ENCODE assay signal across 11 cellular contexts in genomic region chr1:63316540-63316939, GRCh38. TPM values are rescaled to one million over a fixed set of nuclear protein-coding genes. Genes with fewer than 3 reads are reported as not detected.
DNase-seq lines count a peak whose midpoint lies in the region; ATAC-seq and TF ChIP-seq lines count a peak whose summit lies in the region.
"Had no signal": no experiment of that assay in that cellular context is flagged by ENCODE, and none has a peak within 500 bp of the region (broad histone marks: within the 10 kb centered on the region; RNA-seq: fewer than 3 reads in every experiment).

No MANE protein-coding gene starts in this region.

- H3K4ac ChIP-seq in mesendoderm (ENCODE audit: low read depth, low read length) = no peak overlapping the region

- no peak overlapping the region for H3K27ac Mint-ChIP-seq in CD4-positive, alpha-beta T cell
- H3K27ac Mint-ChIP-seq in activated naive CD8-positive, alpha-beta T cell treated with anti-CD3 and anti-CD28 coated beads, Interleukin-2, amount 50 U/mL, for 24 hours = no peak overlapping the region
- H3K27ac Mint-ChIP-seq in natural killer cell treated with Interleukin-12 subunit alpha and Interleukin-12 subunit beta and Interleukin-15 and Interleukin-18, amount 100 ng/mL, for 72 hours = no peak overlapping the region

- peaks cover 37% of the 10 kb centered on the region for H3K4me1 Mint-ChIP-seq in CD4-positive, alpha-beta T cell (ENCODE audit: low read depth)
- H3K4me1 Mint-ChIP-seq in activated naive CD8-positive, alpha-beta T cell treated with anti-CD3 and anti-CD28 coated beads, Interleukin-2, amount 50 U/mL, for 24 hours = peaks cover 30% of the 10 kb centered on the region
- H3K4me1 Mint-ChIP-seq in natural killer cell treated with Interleukin-12 subunit alpha and Interleukin-12 subunit beta and Interleukin-15 and Interleukin-18, amount 100 ng/mL, for 72 hours (ENCODE audit: low read depth in 2 of 2) = peaks cover 14 to 22% of the 10 kb centered on the region in 2 donors

- no peak overlapping the region for H2BK120ac ChIP-seq in mesendoderm (ENCODE audit: low read depth, low read length)

- H3K9me3 Mint-ChIP-seq in CD4-positive, alpha-beta T cell = peaks cover 3% of the 10 kb centered on the region
- peaks cover 7% of the 10 kb centered on the region for H3K9me3 Mint-ChIP-seq in activated naive CD8-positive, alpha-beta T cell treated with anti-CD3 and anti-CD28 coated beads, Interleukin-2, amount 50 U/mL, for 24 hours
- peaks cover 7% of the 10 kb centered on the region for H3K9me3 Mint-ChIP-seq in natural killer cell treated with Interleukin-12 subunit alpha and Interleukin-12 subunit beta and Interleukin-15 and Interleukin-18, amount 100 ng/mL, for 72 hours

- no peak overlapping the region for H2BK15ac ChIP-seq in mesendoderm (replicated peaks; ENCODE audit: low read depth)

- peaks cover 72% of the 10 kb centered on the region for H3K27me3 ChIP-seq in CD4-positive, alpha-beta T cell (ENCODE audit: control insufficient read depth, insufficient read depth, low read length)
- H3K27me3 ChIP-seq in mesendoderm (ENCODE audit: insufficient read depth, low read length, poor library complexity) = peaks cover 34% of the 10 kb centered on the region

- no peak overlapping the region for H3K27ac ChIP-seq in CD4-positive, alpha-beta T cell (ENCODE audit: low read depth, low read length)
- no peak overlapping the region for H3K27ac ChIP-seq in mesendoderm (ENCODE audit: low read depth, low read length)
- H3K27ac ChIP-seq: upper lobe of right lung had no signal

- no peak overlapping the region for H4K8ac ChIP-seq in mesendoderm (ENCODE audit: low read depth, low read length)

- H3K4me2 ChIP-seq in mesendoderm (ENCODE audit: low read length) = no peak overlapping the region

- H3K27me3 Mint-ChIP-seq in CD4-positive, alpha-beta T cell = peaks cover 85% of the 10 kb centered on the region
- H3K27me3 Mint-ChIP-seq in activated naive CD8-positive, alpha-beta T cell treated with anti-CD3 and anti-CD28 coated beads, Interleukin-2, amount 50 U/mL, for 24 hours = peaks cover 74% of the 10 kb centered on the region
- peaks cover 46 to 76% of the 10 kb centered on the region in 2 donors for H3K27me3 Mint-ChIP-seq in natural killer cell treated with Interleukin-12 subunit alpha and Interleukin-12 subunit beta and Interleukin-15 and Interleukin-18, amount 100 ng/mL, for 72 hours

- H4K5ac ChIP-seq in mesendoderm (ENCODE audit: low read length) = no peak overlapping the region

- H2BK5ac ChIP-seq in mesendoderm (ENCODE audit: low read length) = no peak overlapping the region

- no CpG with 5 or more reads among the region's 26 CpGs for WGBS in mesendoderm (ENCODE audit: extremely low coverage, insufficient coverage, low lambda C conversion rate)

- H2AK5ac ChIP-seq in mesendoderm (ENCODE audit: low read length) = no peak overlapping the region

- H3K4me3 ChIP-seq in mesendoderm (ENCODE audit: low read length) = no peak overlapping the region

- POLR2A ChIA-PET in CD4-positive, alpha-beta T cell (lab: Charles Lee) = no interaction called here

- no peak overlapping the region for H3K56ac ChIP-seq in mesendoderm (ENCODE audit: low read length)

- no peak overlapping the region for H3K23ac ChIP-seq in mesendoderm (ENCODE audit: low read length)

- H3K4me1 ChIP-seq in mesendoderm (ENCODE audit: control insufficient read depth, low read depth, low read length) = peaks cover 2% of the 10 kb centered on the region

- DNase-seq in CD4-positive, alpha-beta T cell = no peak
- no peak for DNase-seq in activated naive CD8-positive, alpha-beta T cell treated with anti-CD3 and anti-CD28 coated beads, Interleukin-2, amount 50 U/mL, for 24 hours
- DNase-seq in natural killer cell treated with Interleukin-12 subunit alpha and Interleukin-12 subunit beta and Interleukin-15 and Interleukin-18, amount 100 ng/mL, for 72 hours (ENCODE audit: low spot score) = no peak
- no peak for DNase-seq in mesendoderm
- DNase-seq in NCI-H1436 treated with DMSO at 0.1 percent for 48 hours (lab: John Stamatoyannopoulos, UW) = no peak
- no peak for DNase-seq in T-helper 9 cell
- DNase-seq: SHP77 treated with DMSO at 0.1 percent for 48 hours had no signal

- intact Hi-C loops in CD4-positive, alpha-beta T cell (cut with DNase I, micrococcal nuclease) = no loop called here

- no peaks in the 10 kb centered on the region for H3K79me2 ChIP-seq in mesendoderm (ENCODE audit: control insufficient read depth, insufficient read depth, low read length)

- H3K36me3 Mint-ChIP-seq in CD4-positive, alpha-beta T cell (ENCODE audit: low read depth) = peaks cover 3% of the 10 kb centered on the region
- peaks cover 11% of the 10 kb centered on the region for H3K36me3 Mint-ChIP-seq in activated naive CD8-positive, alpha-beta T cell treated with anti-CD3 and anti-CD28 coated beads, Interleukin-2, amount 50 U/mL, for 24 hours (ENCODE audit: low read depth)
- peaks cover 17% of the 10 kb centered on the region for H3K36me3 Mint-ChIP-seq in natural killer cell treated with Interleukin-12 subunit alpha and Interleukin-12 subunit beta and Interleukin-15 and Interleukin-18, amount 100 ng/mL, for 72 hours

- no peaks in the 10 kb centered on the region for H3K36me3 ChIP-seq in mesendoderm (ENCODE audit: control insufficient read depth, insufficient read depth, low read length)
- H3K36me3 ChIP-seq: upper lobe of right lung had no signal

- no peak overlapping the region for H3K9ac ChIP-seq in mesendoderm (ENCODE audit: low read length)

- peak overlapping the region; percentile 25 for H3K4me3 Mint-ChIP-seq in CD4-positive, alpha-beta T cell
- peak overlapping the region; percentile 46 for H3K4me3 Mint-ChIP-seq in activated naive CD8-positive, alpha-beta T cell treated with anti-CD3 and anti-CD28 coated beads, Interleukin-2, amount 50 U/mL, for 24 hours
- peak overlapping the region; percentile 34 for H3K4me3 Mint-ChIP-seq in natural killer cell treated with Interleukin-12 subunit alpha and Interleukin-12 subunit beta and Interleukin-15 and Interleukin-18, amount 100 ng/mL, for 72 hours

- H3K18ac ChIP-seq in mesendoderm (ENCODE audit: low read length) = no peak overlapping the region

- no peak for TF ChIP-seq CTCF in CD4-positive, alpha-beta T cell (IDR thresholded peaks at IDR 0.05)

- H3K9me3 ChIP-seq in CD4-positive, alpha-beta T cell (ENCODE audit: control insufficient read depth, low read length) = peaks cover 22% of the 10 kb centered on the region
- H3K9me3 ChIP-seq: upper lobe of right lung had no signal

- no peaks in the 10 kb centered on the region for H3K79me1 ChIP-seq in mesendoderm (ENCODE audit: low read length)

- CTCF ChIA-PET in CD4-positive, alpha-beta T cell (lab: Charles Lee) = interaction anchor here (0.7 to 1.2 kb wide), 2 partner anchors 10 to 124 kb away, joined by 3 to 4 read pairs; no protein-coding TSS in a partner anchor

- ATAC-seq in CD4-positive, alpha-beta T cell (ENCODE audit: poor library complexity) = no peak
- ATAC-seq in HG03045 (IDR thresholded peaks at IDR 0.05; ENCODE audit: unreplicated experiment) (peak; percentile 19), HG02798 (IDR thresholded peaks at IDR 0.05; ENCODE audit: poor library complexity, unreplicated experiment) (no peak)
- ATAC-seq in activated naive CD8-positive, alpha-beta T cell treated with anti-CD3 and anti-CD28 coated beads, Interleukin-2, amount 50 U/mL, for 24 hours = no peak
- ATAC-seq in natural killer cell treated with Interleukin-12 subunit alpha and Interleukin-12 subunit beta and Interleukin-15 and Interleukin-18, amount 100 ng/mL, for 72 hours = no peak

RNA-seq across cellular contexts. Expression of gene FOXD3, which starts 5.8 kb away (rescaled TPM):
- not detected for total RNA-seq in CD4-positive, alpha-beta T cell
- not detected for total RNA-seq in natural killer cell treated with Interleukin-12 subunit alpha and Interleukin-12 subunit beta and Interleukin-15 and Interleukin-18, amount 100 ng/mL, for 72 hours
- 2.7 TPM for polyA plus RNA-seq in mesendoderm (2013, experiment 1 of 2)
- 3.4 TPM for polyA plus RNA-seq in mesendoderm (2013, experiment 2 of 2)
- total RNA-seq: upper lobe of right lung had no signal
- polyA plus RNA-seq: neural cell had no signal

RNA-seq across cellular contexts. Expression of gene ALG6, which starts 50.9 kb away (rescaled TPM):
- total RNA-seq in CD4-positive, alpha-beta T cell = 10 to 100 TPM; 10.6 to 11.2 TPM
- total RNA-seq in natural killer cell treated with Interleukin-12 subunit alpha and Interleukin-12 subunit beta and Interleukin-15 and Interleukin-18, amount 100 ng/mL, for 72 hours = 10 to 100 TPM; 18.3 to 21.3 TPM
- polyA plus RNA-seq in mesendoderm (2013, experiment 1 of 2) = 11.1 TPM
- 10.5 TPM for polyA plus RNA-seq in mesendoderm (2013, experiment 2 of 2)
